Comparison of ENCODE assay signal across 10 cellular contexts in genomic region chr4:67198757-67199156, GRCh38.
DNase-seq lines count a peak whose midpoint lies in the region; ATAC-seq, FAIRE-seq and TF ChIP-seq lines count a peak whose summit lies in the region.
"Had no signal": no experiment of that assay in that cellular context is flagged by ENCODE, and none has a peak within 500 bp of the region (broad histone marks: within the 10 kb centered on the region; RNA-seq: fewer than 3 reads in every experiment).

No MANE protein-coding gene starts in this region.

- POLR2A ChIA-PET in H1 (lab: Charles Lee; ENCODE audit: partially characterized antibody), result no interaction called here

- no peak overlapping the region for H2AK5ac ChIP-seq in H1 (ENCODE audit: low read depth, low read length)

- ATAC-seq in Right ventricle myocardium inferior, result peak; percentile 54

- TF ChIP-seq POLR2A in H1 (IDR thresholded peaks at IDR 0.05; ENCODE audit: control extremely low read depth in 1 of 2, low read depth in 2 of 2, low read length in 2 of 2), result no peak

- H3K4me3 ChIP-seq in right atrium auricular region (no peak overlapping the region), H1 (ENCODE audit: extremely low read depth in 1 of 4, insufficient read depth in 2 of 4, low read depth in 3 of 4, low read length in 4 of 4) (no peak overlapping the region)
- H3K4me3 ChIP-seq: upper lobe of left lung had no signal

- no peaks in the 10 kb centered on the region for H3K4me1 ChIP-seq in right atrium auricular region
- no peaks in the 10 kb centered on the region for H3K4me1 ChIP-seq in H1 (replicated peaks in 1 of 4; ENCODE audit: control insufficient read depth in 3 of 4, insufficient read depth in 4 of 4, low read length in 3 of 4)
- H3K4me1 ChIP-seq: upper lobe of left lung had no signal

- H2BK120ac ChIP-seq in H1 (replicated peaks; ENCODE audit: low read depth, low read length), result no peak overlapping the region

- H3K18ac ChIP-seq in H1 (ENCODE audit: extremely low read depth, low read length), result no peak overlapping the region

- no peak overlapping the region for H2AFZ ChIP-seq in H1 (ENCODE audit: low read length)

- no peaks in the 10 kb centered on the region for H4K20me1 ChIP-seq in H1 (replicated peaks in 1 of 2; ENCODE audit: control insufficient read depth in 1 of 2, insufficient read depth in 2 of 2, low read length in 2 of 2)

- TF ChIP-seq EP300 in H1 (IDR thresholded peaks at IDR 0.05; ENCODE audit: borderline replicate concordance in 1 of 2, low read depth in 2 of 2, low read length in 2 of 2), result no peak

- H3K4me2 ChIP-seq in H1 (ENCODE audit: insufficient read depth in 1 of 2, low read depth in 2 of 2, low read length in 2 of 2), result no peak overlapping the region

- no peaks in the 10 kb centered on the region for H3K9me3 ChIP-seq in right atrium auricular region
- H3K9me3 ChIP-seq in H1 (ENCODE audit: insufficient read depth in 2 of 2, low read depth in 1 of 2, low read length in 1 of 2), result no peaks in the 10 kb centered on the region
- H3K9me3 ChIP-seq: upper lobe of left lung had no signal

- no peak overlapping the region for H3K56ac ChIP-seq in H1 (replicated peaks; ENCODE audit: insufficient read length, low read depth, low read length)

- no peak overlapping the region for H2BK12ac ChIP-seq in H1 (ENCODE audit: low read depth, low read length)

- no peak overlapping the region for H2BK5ac ChIP-seq in H1 (ENCODE audit: low read depth, low read length)

- FAIRE-seq in H1 (lab: Jason Lieb, UNC), result peak; percentile 52
- FAIRE-seq in urothelium cell line (lab: Jason Lieb, UNC), result peak; percentile 9
- no peak for FAIRE-seq in GM19239 (lab: Jason Lieb, UNC)
- FAIRE-seq: TTC549 had no signal

- H3K79me1 ChIP-seq in H1 (ENCODE audit: low read depth, low read length), result no peaks in the 10 kb centered on the region

- WGBS in H1 (ENCODE audit: extremely low coverage in 1 of 2, insufficient coverage in 1 of 2, insufficient read length in 1 of 2, insufficient replicate concordance in 2 of 2, low coverage in 1 of 2, low lambda C conversion rate in 2 of 2, missing lambda C conversion rate in 1 of 2), 2 experiments, result 51% methylated on average over 2 of the region's 2 CpGs; no CpG with 5 or more reads in 1 of the 2 experiments

- intact Hi-C loops in Right ventricle myocardium inferior (cut with DNase I), result no loop called here

- H3K27ac ChIP-seq in right atrium auricular region (no peak overlapping the region), H1 (ENCODE audit: low read depth, low read length) (no peak overlapping the region)
- H3K27ac ChIP-seq: upper lobe of left lung had no signal

- H3K23ac ChIP-seq in H1 (ENCODE audit: insufficient read length), result no peak overlapping the region

- H3K23me2 ChIP-seq in H1 (ENCODE audit: low read depth, low read length), result no peaks in the 10 kb centered on the region

- H3K4ac ChIP-seq in H1 (replicated peaks; ENCODE audit: insufficient read length, low read depth, low read length), result no peak overlapping the region

- CTCF ChIA-PET in H1 (lab: Charles Lee; ENCODE audit: partially characterized antibody), result interaction anchor here (0.6 to 2.1 kb wide), 12 partner anchors 11 to 193 kb away, joined by 3 to 11 read pairs (median 4); no protein-coding TSS in a partner anchor

- H3K79me2 ChIP-seq in H1 (ENCODE audit: control insufficient read depth in 1 of 2, insufficient read depth in 2 of 2, low read length in 2 of 2), result no peaks in the 10 kb centered on the region

- DNase-seq in Right ventricle myocardium inferior (ENCODE audit: missing footprints), result no peak
- no peak for DNase-seq in right atrium auricular region (ENCODE audit: low spot score)
- peak; percentile 14 for DNase-seq in NCI-H2171 treated with DMSO at 0.1 percent for 48 hours (lab: John Stamatoyannopoulos, UW)
- no peak for DNase-seq in H1 (ENCODE audit: low read depth in 1 of 2, low spot score in 2 of 2)
- DNase-seq in urothelium cell line (ENCODE audit: low spot score), result peak; percentile 11
- DNase-seq in activated CD4-positive, CD25-positive, alpha-beta regulatory T cell treated with anti-CD3 and anti-CD28 coated beads, Interleukin-2, amount 50 U/mL, for 72 hours, result no peak
- DNase-seq in GM19239 (ENCODE audit: insufficient read length, low spot score), result no peak
- no peak for DNase-seq in germinal center (ENCODE audit: low spot score)
- DNase-seq: upper lobe of left lung had no signal

- H4K91ac ChIP-seq in H1 (replicated peaks; ENCODE audit: insufficient read length, low read length), result no peak overlapping the region

- H4K5ac ChIP-seq in H1 (ENCODE audit: insufficient read length, low read depth, low read length), result no peak overlapping the region

- no peak overlapping the region for H2BK15ac ChIP-seq in H1 (ENCODE audit: low read length)

- H3K14ac ChIP-seq in H1 (ENCODE audit: insufficient read length), result no peak overlapping the region

- TF ChIP-seq RAD21 in H1 (IDR thresholded peaks at IDR 0.05 in 1 of 2, conservative IDR thresholded peaks at IDR 0.05 in 1 of 2; ENCODE audit: low read depth in 2 of 2, low read length in 2 of 2), result peak; percentile 67 to 71

- no peaks in the 10 kb centered on the region for H3K27me3 ChIP-seq in right atrium auricular region
- H3K27me3 ChIP-seq in H1 (replicated peaks in 1 of 4; ENCODE audit: control insufficient read depth in 3 of 4, extremely low read depth in 1 of 4, insufficient read depth in 3 of 4, low read length in 3 of 4), result no peaks in the 10 kb centered on the region
- H3K27me3 ChIP-seq: upper lobe of left lung had no signal

- H3K36me3 ChIP-seq in right atrium auricular region (no peaks in the 10 kb centered on the region), H1 (ENCODE audit: control insufficient read depth in 2 of 4, insufficient read depth in 4 of 4, low read length in 3 of 4) (no peaks in the 10 kb centered on the region)
- H3K36me3 ChIP-seq: upper lobe of left lung had no signal

- peak in 1 of 2 donors; percentile 49 for TF ChIP-seq CTCF in right atrium auricular region (IDR thresholded peaks at IDR 0.05)
- peak in 2 of 3 experiments; percentile 51 to 65; a peak in 3 of 4 replicates for TF ChIP-seq CTCF in H1 (IDR thresholded peaks at IDR 0.05; ENCODE audit: control extremely low read depth in 1 of 3, insufficient read depth in 1 of 3, low read depth in 1 of 3, low read length in 3 of 3)

- no peak overlapping the region for H3K9ac ChIP-seq in H1 (replicated peaks in 1 of 4; ENCODE audit: extremely low read depth in 1 of 4, low read depth in 3 of 4, low read length in 3 of 4)

- no peak overlapping the region for H2BK20ac ChIP-seq in H1 (ENCODE audit: low read length)

- no peak overlapping the region for H4K8ac ChIP-seq in H1 (ENCODE audit: extremely low read depth, insufficient read depth, low read length)

TF ChIP-seq in H1, 55 proteins besides CTCF, POLR2A, EP300 and RAD21:
- no peak for TF ChIP-seq SIX5 (IDR thresholded peaks at IDR 0.05; ENCODE audit: low read depth, low read length)

Comparison
In these comparisons a context has a peak if more than half of its experiments do, and no peak if none do; other contexts are left out.
1. DNase-seq: peak in NCI-H2171 treated with DMSO at 0.1 percent for 48 hours (single experiment) and urothelium cell line (single experiment); none in Right ventricle myocardium inferior (single experiment), right atrium auricular region (single experiment), H1 (0 of 2), activated CD4-positive, CD25-positive, alpha-beta regulatory T cell treated with anti-CD3 and anti-CD28 coated beads, Interleukin-2, amount 50 U/mL, for 72 hours (single experiment), GM19239 (single experiment) and germinal center (single experiment).